27 cellular contexts compared by ENCODE assay signal in genomic region chr3:122283796-122284445, GRCh38. TPM values are rescaled to one million over a fixed set of nuclear protein-coding genes. Genes with fewer than 3 reads are reported as not detected.
"Had no signal": no experiment of that assay in that cellular context is flagged by ENCODE, and none has a peak within 500 bp of the region (broad histone marks: within the 10 kb centered on the region; RNA-seq: fewer than 3 reads in every experiment).

No MANE protein-coding gene starts in this region.

- H3K27ac ChIP-seq: breast epithelium, colonic mucosa, SK-N-MC had no signal

- ATAC-seq: activated CD4-positive, CD25-positive, alpha-beta regulatory T cell treated with anti-CD3 and anti-CD28 coated beads, Interleukin-2, amount 50 U/mL, for 24 hours; activated CD8-positive, alpha-beta T cell treated with anti-CD3 and anti-CD28 coated beads for 36 hours; Panc1; Right ventricle myocardium inferior had no signal

- DNase-seq: activated CD4-positive, alpha-beta T cell treated with anti-CD3 and anti-CD28 coated beads for 4 hours; activated CD8-positive, alpha-beta memory T cell treated with anti-CD3 and anti-CD28 coated beads, Interleukin-2, amount 50 U/mL, for 4 hours; activated CD8-positive, alpha-beta T cell treated with anti-CD3 and anti-CD28 coated beads for 36 hours; activated effector memory CD4-positive, alpha-beta T cell treated with Interleukin-2 at 50 U/mL for 16 hours; activated naive CD4-positive, alpha-beta T cell; caudate nucleus; colonic mucosa; Kasumi-1; NCI-H1092; NCI-H1417; NCI-H1694 treated with DMSO at 0.1 percent for 48 hours; NCI-H2029 treated with DMSO at 0.1 percent for 48 hours; NCI-H226; NCI-H526; NCI-H82; NK-92 treated with Interleukin-12 subunit alpha and Interleukin-12 subunit beta, amount 100 ng/mL, for 24 hours; OCI-M1; RPMI8226; SW 1271 had no signal

- H3K4me3 ChIP-seq: breast epithelium, colonic mucosa, SK-N-MC had no signal

- H3K4me1 Mint-ChIP-seq: activated naive CD4-positive, alpha-beta T cell treated with anti-CD3 and anti-CD28 coated beads, Interleukin-2, amount 50 U/mL, for 24 hours had no signal

- H3K9me3 Mint-ChIP-seq: activated CD8-positive, alpha-beta T cell treated with anti-CD3 and anti-CD28 coated beads for 36 hours; activated naive CD4-positive, alpha-beta T cell treated with anti-CD3 and anti-CD28 coated beads, Interleukin-2, amount 50 U/mL, for 24 hours had no signal

- H3K9me3 ChIP-seq: breast epithelium, colonic mucosa had no signal

- H3K36me3 Mint-ChIP-seq: activated naive CD4-positive, alpha-beta T cell treated with anti-CD3 and anti-CD28 coated beads, Interleukin-2, amount 50 U/mL, for 24 hours had no signal

- H3K27me3 Mint-ChIP-seq: activated CD8-positive, alpha-beta T cell treated with anti-CD3 and anti-CD28 coated beads for 36 hours had no signal

- H3K36me3 ChIP-seq: breast epithelium, colonic mucosa had no signal

- H3K4me3 Mint-ChIP-seq: activated CD8-positive, alpha-beta T cell treated with anti-CD3 and anti-CD28 coated beads for 36 hours; activated naive CD4-positive, alpha-beta T cell treated with anti-CD3 and anti-CD28 coated beads, Interleukin-2, amount 50 U/mL, for 24 hours had no signal

- H3K27ac Mint-ChIP-seq: activated CD8-positive, alpha-beta T cell treated with anti-CD3 and anti-CD28 coated beads for 36 hours; activated naive CD4-positive, alpha-beta T cell treated with anti-CD3 and anti-CD28 coated beads, Interleukin-2, amount 50 U/mL, for 24 hours had no signal

- H3K4me1 ChIP-seq: breast epithelium, colonic mucosa had no signal

- H3K27me3 ChIP-seq: breast epithelium, colonic mucosa had no signal

RNA-seq across cellular contexts. Expression of gene CSTA, which starts 41.1 kb away (rescaled TPM):
- total RNA-seq: activated CD8-positive, alpha-beta T cell treated with anti-CD3 and anti-CD28 coated beads for 36 hours; cerebellum; T-helper 1 cell treated with Interleukin-12 subunit alpha and Interleukin-12 subunit beta and Interleukin-4 antibody, amounts not matched to agents 30 ng/mL and 1 ng/mL, for 36 hours had no signal
